In genomic region chr22:39237276-39238123, GRCh38 we compare ENCODE assay signal across 10 cellular contexts. TPM values are rescaled to one million over a fixed set of nuclear protein-coding genes. Genes with fewer than 3 reads are reported as not detected.
A peak's percentile ranks its signal among the peaks of the same experiment; 100 is the strongest.
DNase-seq lines count a peak whose midpoint lies in the region; ATAC-seq, FAIRE-seq and TF ChIP-seq lines count a peak whose summit lies in the region.
"Had no signal": no experiment of that assay in that cellular context is flagged by ENCODE, and none has a peak within 500 bp of the region (broad histone marks: within the 10 kb centered on the region; RNA-seq: fewer than 3 reads in every experiment).

No MANE protein-coding gene starts in this region.

- 12 to 41% methylated on average over 24 of the region's 24 CpGs for WGBS in sigmoid colon, 2 donors

- peaks cover 96% of the 10 kb centered on the region for H3K36me3 Mint-ChIP-seq in dendritic cell treated with granulocyte-macrophage colony-stimulating factor and Interleukin-4, amounts not matched to agents 40 ng/mL and 50 ng/mL, for 4 days (ENCODE audit: low read depth)

- H3K27ac ChIP-seq in sigmoid colon = peak overlapping the region; percentile 67 to 76 (median 69)

- peak overlapping the region; percentile 45 for H3K27ac Mint-ChIP-seq in dendritic cell treated with granulocyte-macrophage colony-stimulating factor and Interleukin-4, amounts not matched to agents 40 ng/mL and 50 ng/mL, for 4 days
- H3K27ac Mint-ChIP-seq: activated CD4-positive, alpha-beta memory T cell treated with anti-CD3 and anti-CD28 coated beads, Interleukin-2, amount 10 ng/mL, durations not matched to agents 7 days and 5 days had no signal

- TF ChIP-seq EP300 in sigmoid colon (IDR thresholded peaks at IDR 0.05) = no peak

- H3K4me3 ChIP-seq in sigmoid colon = no peak overlapping the region
- H3K4me3 ChIP-seq: uterus had no signal

- H3K4me1 ChIP-seq in sigmoid colon = peaks cover 0 to 58% (median 46%) of the 10 kb centered on the region in 4 donors

- intact Hi-C loops in dendritic cell treated with granulocyte-macrophage colony-stimulating factor and Interleukin-4, amounts not matched to agents 40 ng/mL and 50 ng/mL, for 4 days (cut with micrococcal nuclease) = loop anchor here (10.0 kb wide), 1 partner anchor 63 kb away; no protein-coding TSS in a partner anchor
- intact Hi-C loops in sigmoid colon (cut with DNase I) = no loop called here

- no peaks in the 10 kb centered on the region for H3K9me3 Mint-ChIP-seq in dendritic cell treated with granulocyte-macrophage colony-stimulating factor and Interleukin-4, amounts not matched to agents 40 ng/mL and 50 ng/mL, for 4 days
- H3K9me3 Mint-ChIP-seq: activated CD4-positive, alpha-beta memory T cell treated with anti-CD3 and anti-CD28 coated beads, Interleukin-2, amount 10 ng/mL, durations not matched to agents 7 days and 5 days had no signal

- peaks cover 93% of the 10 kb centered on the region for H3K27me3 Mint-ChIP-seq in dendritic cell treated with granulocyte-macrophage colony-stimulating factor and Interleukin-4, amounts not matched to agents 40 ng/mL and 50 ng/mL, for 4 days

- no peak for TF ChIP-seq CTCF in sigmoid colon (IDR thresholded peaks at IDR 0.05)

- DNase-seq in NCI-H2029 (lab: John Stamatoyannopoulos, UW) (peak; percentile 58), NCI-H2029 treated with DMSO at 0.1 percent for 48 hours (lab: John Stamatoyannopoulos, UW) (no peak), sigmoid colon (no peak), iPS-NIHi7 (ENCODE audit: extremely low spot score) (no peak)
- DNase-seq: activated CD4-positive, alpha-beta memory T cell treated with anti-CD3 and anti-CD28 coated beads, Interleukin-2, amount 10 ng/mL, durations not matched to agents 7 days and 5 days; uterus had no signal

- H3K9me3 ChIP-seq in sigmoid colon = no peaks in the 10 kb centered on the region
- H3K9me3 ChIP-seq: uterus had no signal

- peak overlapping the region; percentile 51 for H3K4me3 Mint-ChIP-seq in dendritic cell treated with granulocyte-macrophage colony-stimulating factor and Interleukin-4, amounts not matched to agents 40 ng/mL and 50 ng/mL, for 4 days
- H3K4me3 Mint-ChIP-seq: activated CD4-positive, alpha-beta memory T cell treated with anti-CD3 and anti-CD28 coated beads, Interleukin-2, amount 10 ng/mL, durations not matched to agents 7 days and 5 days had no signal

- H3K36me3 ChIP-seq in sigmoid colon = no peaks in the 10 kb centered on the region
- H3K36me3 ChIP-seq: uterus had no signal

- peaks cover 3 to 24% (median 13%) of the 10 kb centered on the region in 3 donors for H3K27me3 ChIP-seq in sigmoid colon
- H3K27me3 ChIP-seq: uterus had no signal

- TF ChIP-seq POLR2A in sigmoid colon (IDR thresholded peaks at IDR 0.05) = no peak

- FAIRE-seq in G401.6 (lab: Jason Lieb, UNC) = peak; percentile 90

- ATAC-seq in HG02870 (IDR thresholded peaks at IDR 0.05; ENCODE audit: unreplicated experiment) (no peak), GM21390 (IDR thresholded peaks at IDR 0.05; ENCODE audit: unreplicated experiment) (no peak)

- peaks cover 92% of the 10 kb centered on the region for H3K4me1 Mint-ChIP-seq in dendritic cell treated with granulocyte-macrophage colony-stimulating factor and Interleukin-4, amounts not matched to agents 40 ng/mL and 50 ng/mL, for 4 days (ENCODE audit: low read depth)

RNA-seq across cellular contexts. Expression of gene PDGFB, which starts 7.3 kb away (rescaled TPM):
- total RNA-seq in sigmoid colon = 1 to 10 TPM; 3.1 to 9.6 (median 7.4) TPM
- polyA plus RNA-seq in sigmoid colon = 1 to 10 TPM; 1.4 to 5.5 (median 2.4) TPM
